ENCODE assay signal across 8 cellular contexts in the genomic region with DNA sequence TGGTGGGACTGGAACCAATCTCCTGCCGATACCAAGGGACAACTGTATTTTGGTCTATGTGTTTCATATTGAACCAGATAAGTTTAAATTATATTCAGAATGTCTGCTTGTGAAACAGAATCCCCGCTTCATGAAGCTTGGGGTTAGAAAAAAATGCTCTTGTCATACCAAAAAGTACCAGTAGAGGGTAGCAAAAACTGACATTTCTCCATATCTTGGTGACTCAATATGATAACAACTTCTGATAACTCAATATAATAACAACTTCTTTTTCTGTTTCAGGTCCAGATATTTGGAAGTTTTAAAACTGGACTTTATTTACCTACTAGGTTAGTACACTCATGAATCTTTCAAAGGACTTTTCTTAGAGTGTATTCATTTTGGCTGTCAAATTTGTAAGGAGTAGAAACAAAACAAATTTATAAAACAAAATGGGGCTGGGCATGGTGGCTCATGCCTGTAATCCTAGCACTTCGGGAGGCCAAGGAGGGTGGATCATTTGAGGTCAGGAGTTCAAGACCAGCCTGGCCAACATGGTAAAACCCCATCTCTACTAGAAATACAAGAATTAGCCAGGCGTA. TPM values are rescaled to one million over a fixed set of nuclear protein-coding genes. Genes with fewer than 3 reads are reported as not detected.
A peak's percentile ranks its signal among the peaks of the same experiment; 100 is the strongest.
DNase-seq lines count a peak whose midpoint lies in the region; ATAC-seq, FAIRE-seq and TF ChIP-seq lines count a peak whose summit lies in the region.

No MANE protein-coding gene starts in this region.

- H3K36me3 Mint-ChIP-seq in CD8-positive, alpha-beta T cell: peaks cover 65% of the 10 kb centered on the region
- H3K36me3 Mint-ChIP-seq in naive thymus-derived CD8-positive, alpha-beta T cell: peaks cover 0 to 68% (median 18%) of the 10 kb centered on the region in 3 donors
- H3K36me3 Mint-ChIP-seq in stimulated activated effector memory CD8-positive, alpha-beta T cell treated with anti-CD3 and anti-CD28 coated beads, Interleukin-12 subunit alpha, Interleukin-12 subunit beta, amount 100 ng/mL, for 72 hours: peaks cover 71% of the 10 kb centered on the region

- DNase-seq in CD8-positive, alpha-beta T cell: peak in 1 of 7 experiments; percentile 11
- DNase-seq in GM19239 (ENCODE audit: insufficient read length, low spot score) (no peak), Panc1 (ENCODE audit: low read depth, low spot score) (peak; percentile 45), dermis microvascular lymphatic vessel endothelial cell (ENCODE audit: low read depth in 2 of 2) (peak; percentile 50 to 70)
- DNase-seq in naive thymus-derived CD8-positive, alpha-beta T cell: peak in 4 of 10 donors; percentile 17 to 79 (median 66)
- DNase-seq in stimulated activated effector memory CD8-positive, alpha-beta T cell treated with anti-CD3 and anti-CD28 coated beads, Interleukin-12 subunit alpha, Interleukin-12 subunit beta, amount 100 ng/mL, for 72 hours (ENCODE audit: low spot score in 2 of 2): no peak

- no TSS peak for BruUV-seq in Panc1 (replicated peaks; lab: Mats Ljungman, UMichigan)

- H3K27me3 Mint-ChIP-seq in CD8-positive, alpha-beta T cell (ENCODE audit: low read depth): no peaks in the 10 kb centered on the region
- H3K27me3 Mint-ChIP-seq in naive thymus-derived CD8-positive, alpha-beta T cell: no peaks in the 10 kb centered on the region

- H3K36me3 ChIP-seq in CD8-positive, alpha-beta T cell (ENCODE audit: insufficient read depth, low read length): peaks cover 18% of the 10 kb centered on the region
- no peaks in the 10 kb centered on the region; the same call in 1 of the 2 replicates for H3K36me3 ChIP-seq in Panc1 (ENCODE audit: control insufficient read depth, insufficient read depth, low read length)

- no peaks in the 10 kb centered on the region for H3K9me3 Mint-ChIP-seq in CD8-positive, alpha-beta T cell
- H3K9me3 Mint-ChIP-seq in naive thymus-derived CD8-positive, alpha-beta T cell: no peaks in the 10 kb centered on the region
- H3K9me3 Mint-ChIP-seq in stimulated activated effector memory CD8-positive, alpha-beta T cell treated with anti-CD3 and anti-CD28 coated beads, Interleukin-12 subunit alpha, Interleukin-12 subunit beta, amount 100 ng/mL, for 72 hours: no peaks in the 10 kb centered on the region

- peak; percentile 64 for ATAC-seq in CD8-positive, alpha-beta T cell
- ATAC-seq in Panc1: no peak
- ATAC-seq in naive thymus-derived CD8-positive, alpha-beta T cell: peak; percentile 46 to 55
- no peak for ATAC-seq in HG02981 (IDR thresholded peaks at IDR 0.05; ENCODE audit: unreplicated experiment)
- no peak for ATAC-seq in HG03139 (IDR thresholded peaks at IDR 0.05; ENCODE audit: unreplicated experiment)
- no peak for ATAC-seq in stimulated activated effector memory CD8-positive, alpha-beta T cell treated with anti-CD3 and anti-CD28 coated beads, Interleukin-12 subunit alpha, Interleukin-12 subunit beta, amount 100 ng/mL, for 72 hours

- no peak overlapping the region for H3K27ac Mint-ChIP-seq in CD8-positive, alpha-beta T cell
- H3K27ac Mint-ChIP-seq in naive thymus-derived CD8-positive, alpha-beta T cell: peak overlapping the region in 8 of 10 donors; percentile 27 to 93 (median 71)
- no peak overlapping the region for H3K27ac Mint-ChIP-seq in stimulated activated effector memory CD8-positive, alpha-beta T cell treated with anti-CD3 and anti-CD28 coated beads, Interleukin-12 subunit alpha, Interleukin-12 subunit beta, amount 100 ng/mL, for 72 hours

- POLR2A ChIA-PET in CD8-positive, alpha-beta T cell (lab: Charles Lee): no interaction called here
- POLR2A ChIA-PET in Panc1 (lab: Charles Lee): no interaction called here
- POLR2A ChIA-PET in naive thymus-derived CD8-positive, alpha-beta T cell (lab: Charles Lee): no interaction called here

- intact Hi-C loops in CD8-positive, alpha-beta T cell (cut with DNase I, micrococcal nuclease): loop anchor here (1.0 to 10.0 kb wide), 8 partner anchors 111 to 592 kb away; no protein-coding TSS in a partner anchor
- intact Hi-C loops in Panc1 (cut with micrococcal nuclease; ENCODE audit: unreplicated experiment): loop anchor here (10.0 kb wide), 1 partner anchor 141 kb away; no protein-coding TSS in a partner anchor

- no peak overlapping the region for H3K4me3 ChIP-seq in CD8-positive, alpha-beta T cell (ENCODE audit: low read depth, low read length)
- no peak overlapping the region for H3K4me3 ChIP-seq in Panc1 (ENCODE audit: low read depth in 2 of 2, low read length in 2 of 2)

- FAIRE-seq in GM19239 (lab: Jason Lieb, UNC): peak; percentile 81

- peaks cover 26% of the 10 kb centered on the region for H3K4me1 Mint-ChIP-seq in CD8-positive, alpha-beta T cell (ENCODE audit: low read depth)
- peaks cover 12 to 37% (median 18%) of the 10 kb centered on the region in 4 donors for H3K4me1 Mint-ChIP-seq in naive thymus-derived CD8-positive, alpha-beta T cell
- peaks cover 26% of the 10 kb centered on the region for H3K4me1 Mint-ChIP-seq in stimulated activated effector memory CD8-positive, alpha-beta T cell treated with anti-CD3 and anti-CD28 coated beads, Interleukin-12 subunit alpha, Interleukin-12 subunit beta, amount 100 ng/mL, for 72 hours

- peak; percentile 78 for TF ChIP-seq CTCF in CD8-positive, alpha-beta T cell (IDR thresholded peaks at IDR 0.05)
- TF ChIP-seq CTCF in Panc1 (IDR thresholded peaks at IDR 0.05): peak; percentile 64; the same call in 1 of the 2 replicates

- in situ Hi-C loops in Panc1 (cut with HindIII; ENCODE audit: low pct_unique_long_range_greater_than_20kb, low sequenced_read_pairs): no loop called here

- CTCF ChIA-PET in CD8-positive, alpha-beta T cell (lab: Charles Lee): interaction anchor here (0.6 to 6.8 kb wide), 26 partner anchors 10 to 592 kb away, joined by 3 to 52 read pairs (median 4); partner anchors contain the start of gene HEATR3
- CTCF ChIA-PET in Panc1 (lab: Charles Lee): interaction anchor here (1.0 kb wide), 1 partner anchor 141 kb away, joined by 3 read pairs; no protein-coding TSS in a partner anchor

- no peak overlapping the region for H3K27ac ChIP-seq in CD8-positive, alpha-beta T cell (ENCODE audit: low read depth, low read length)
- H3K27ac ChIP-seq in Panc1 (ENCODE audit: low read length): no peak overlapping the region

- H3K9me3 ChIP-seq in CD8-positive, alpha-beta T cell (ENCODE audit: low read length): no peaks in the 10 kb centered on the region
- H3K9me3 ChIP-seq in Panc1 (ENCODE audit: control insufficient read depth, insufficient read depth, low read depth, low read length): no peaks in the 10 kb centered on the region

- H3K4me3 Mint-ChIP-seq in CD8-positive, alpha-beta T cell: no peak overlapping the region
- no peak overlapping the region for H3K4me3 Mint-ChIP-seq in naive thymus-derived CD8-positive, alpha-beta T cell
- no peak overlapping the region for H3K4me3 Mint-ChIP-seq in stimulated activated effector memory CD8-positive, alpha-beta T cell treated with anti-CD3 and anti-CD28 coated beads, Interleukin-12 subunit alpha, Interleukin-12 subunit beta, amount 100 ng/mL, for 72 hours

- peaks cover 3% of the 10 kb centered on the region for H3K4me1 ChIP-seq in CD8-positive, alpha-beta T cell (ENCODE audit: insufficient read depth, low read length)
- no peaks in the 10 kb centered on the region for H3K4me1 ChIP-seq in Panc1 (ENCODE audit: control insufficient read depth, insufficient read depth, low read length)

- no peaks in the 10 kb centered on the region for H3K27me3 ChIP-seq in CD8-positive, alpha-beta T cell (ENCODE audit: insufficient read depth, low read length)
- no peaks in the 10 kb centered on the region for H3K27me3 ChIP-seq in Panc1 (ENCODE audit: control insufficient read depth, insufficient read depth, low read length)

RNA-seq across cellular contexts. Expression of gene ADCY7, which starts 52.3 kb away (rescaled TPM):
- 100 to 1,000 TPM; 117 to 126 TPM for total RNA-seq in CD8-positive, alpha-beta T cell
- total RNA-seq in Panc1 (2021; ENCODE audit: unreplicated experiment) (6.3 TPM), dermis microvascular lymphatic vessel endothelial cell (2.8 and 8.5 TPM in 2 replicates)
- polyA plus RNA-seq in Panc1 (2012; ENCODE audit: insufficient read length): 8.9 TPM
- 100 to 1,000 TPM; 133 to 135 TPM for total RNA-seq in naive thymus-derived CD8-positive, alpha-beta T cell
- 10 to 100 TPM; 60.1 to 72.8 (median 64.6) TPM for polyA plus RNA-seq in naive thymus-derived CD8-positive, alpha-beta T cell

Comparison
In these comparisons a context has a peak if more than half of its experiments do, and no peak if none do; other contexts are left out.
1. ATAC-seq: peak in CD8-positive, alpha-beta T cell (single experiment) and naive thymus-derived CD8-positive, alpha-beta T cell (2 of 2); none in Panc1 (single experiment), HG02981 (single experiment), HG03139 (single experiment) and stimulated activated effector memory CD8-positive, alpha-beta T cell treated with anti-CD3 and anti-CD28 coated beads, Interleukin-12 subunit alpha, Interleukin-12 subunit beta, amount 100 ng/mL, for 72 hours (single experiment).
2. DNase-seq: peak in Panc1 (single experiment) and dermis microvascular lymphatic vessel endothelial cell (2 of 2); none in GM19239 (single experiment) and stimulated activated effector memory CD8-positive, alpha-beta T cell treated with anti-CD3 and anti-CD28 coated beads, Interleukin-12 subunit alpha, Interleukin-12 subunit beta, amount 100 ng/mL, for 72 hours (0 of 2).
3. H3K27ac Mint-ChIP-seq: peak in naive thymus-derived CD8-positive, alpha-beta T cell (8 of 10); none in CD8-positive, alpha-beta T cell (single experiment) and stimulated activated effector memory CD8-positive, alpha-beta T cell treated with anti-CD3 and anti-CD28 coated beads, Interleukin-12 subunit alpha, Interleukin-12 subunit beta, amount 100 ng/mL, for 72 hours (single experiment).
4. RNA of gene ADCY7, which starts 52.3 kb away (total RNA-seq): 133 to 135 TPM in naive thymus-derived CD8-positive, alpha-beta T cell and 117 to 126 TPM in CD8-positive, alpha-beta T cell; 6.3 TPM in Panc1 (single experiment) and 2.8 to 8.5 TPM in dermis microvascular lymphatic vessel endothelial cell; every median in the first group is over 10 times any median in the second.